In the genomic region with DNA sequence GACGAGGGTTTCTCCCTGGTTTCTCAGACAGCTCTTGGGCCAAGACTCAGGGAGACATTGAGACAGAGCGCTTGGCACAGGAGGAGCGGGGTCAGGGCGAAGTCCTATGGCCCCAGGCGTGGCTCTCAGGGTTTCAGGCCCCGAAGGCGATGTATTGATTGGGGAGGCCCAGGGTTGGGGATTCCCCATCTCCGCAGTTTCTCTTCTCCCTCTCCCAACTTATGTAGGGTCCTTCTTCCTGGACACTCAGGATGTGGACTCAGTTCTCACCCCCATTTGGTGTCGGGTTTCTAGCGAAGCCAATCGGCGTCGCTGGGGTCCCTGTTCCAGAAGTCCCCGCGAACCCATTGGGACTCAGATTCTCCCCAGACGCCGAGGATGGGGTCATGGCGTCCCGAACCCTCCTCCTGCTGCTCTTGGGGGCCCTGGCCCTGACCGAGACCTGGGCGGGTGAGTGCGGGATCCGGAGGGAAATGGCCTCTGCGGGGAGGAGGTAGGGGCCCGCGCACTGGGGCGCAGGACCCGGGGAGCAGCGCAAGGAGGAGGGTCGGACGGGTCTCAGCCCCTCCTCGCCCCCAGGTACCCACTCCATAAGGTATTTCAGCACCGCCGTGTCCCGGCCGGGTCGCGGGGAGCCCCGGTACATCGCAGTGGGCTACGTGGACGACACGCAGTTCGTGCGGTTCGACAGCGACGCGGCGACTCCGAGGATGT, we compare ENCODE assay signal across 8 cellular contexts. TPM values are rescaled to one million over a fixed set of nuclear protein-coding genes. Genes with fewer than 3 reads are reported as not detected.
DNase-seq lines count a peak whose midpoint lies in the region; ATAC-seq and TF ChIP-seq lines count a peak whose summit lies in the region.

No MANE protein-coding gene starts in this region.

- H3K4me3 ChIP-seq in HUES48 (ENCODE audit: low read depth, low read length): peak overlapping the region; percentile 59
- H3K4me3 ChIP-seq in suprapubic skin: peak overlapping the region; percentile 51

- H3K27me3 ChIP-seq in HUES48 (ENCODE audit: control insufficient read depth, insufficient read depth, low read length): peaks cover 6% of the 10 kb centered on the region
- no peaks in the 10 kb centered on the region for H3K27me3 ChIP-seq in suprapubic skin

- H3K36me3 ChIP-seq in HUES48 (ENCODE audit: control insufficient read depth, insufficient read depth, low read length) (no peaks in the 10 kb centered on the region), suprapubic skin (no peaks in the 10 kb centered on the region)

- peak; percentile 39 for ATAC-seq in GM19351 (IDR thresholded peaks at IDR 0.05; ENCODE audit: unreplicated experiment)

- TF ChIP-seq EP300 in suprapubic skin (IDR thresholded peaks at IDR 0.05): no peak

- H3K9me3 ChIP-seq in HUES48 (ENCODE audit: control insufficient read depth, insufficient read depth, low read length): no peaks in the 10 kb centered on the region
- no peaks in the 10 kb centered on the region for H3K9me3 ChIP-seq in suprapubic skin

- no peak for TF ChIP-seq POLR2A in suprapubic skin (IDR thresholded peaks at IDR 0.05)

- WGBS in adipose tissue, 3 donors: 7 to 24% (median 14%) methylated on average over 34 to 51 of the region's 51 CpGs
- no CpG with 5 or more reads among the region's 51 CpGs for WGBS in suprapubic skin

- no peak for TF ChIP-seq CTCF in suprapubic skin (IDR thresholded peaks at IDR 0.05)

- DNase-seq in islet precursor cell (peak; percentile 24), suprapubic skin (ENCODE audit: low spot score in 2 of 2) (peak in 1 of 2 donors; percentile 80), NCI-H1436 treated with DMSO at 0.1 percent for 48 hours (lab: John Stamatoyannopoulos, UW) (no peak), T-helper 9 cell (no peak), dedifferentiated amniotic fluid mesenchymal stem cell (ENCODE audit: extremely low spot score) (no peak)

- no peak overlapping the region for H3K9ac ChIP-seq in HUES48 (ENCODE audit: low read depth, low read length)

- H3K27ac ChIP-seq in HUES48 (ENCODE audit: low read depth, low read length) (no peak overlapping the region), adipose tissue (ENCODE audit: low read depth, low read length) (peak overlapping the region; percentile 54), suprapubic skin (peak overlapping the region; percentile 64)

- H3K4me1 ChIP-seq in HUES48 (ENCODE audit: control insufficient read depth, insufficient read depth, low read length) (no peaks in the 10 kb centered on the region), suprapubic skin (no peaks in the 10 kb centered on the region)

RNA-seq across cellular contexts. Expression of gene HLA-A, which starts 16.1 kb away (rescaled TPM):
- polyA plus RNA-seq in adipose tissue: 100 to 1,000 TPM; 247 to 458 (median 264) TPM
- 100 to 1,000 TPM; 455 to 546 (median 499) TPM for total RNA-seq in suprapubic skin
